20 cellular contexts compared by ENCODE assay signal in genomic region chr7:22442887-22443369, GRCh38. TPM values are rescaled to one million over a fixed set of nuclear protein-coding genes. Genes with fewer than 3 reads are reported as not detected.
DNase-seq lines count a peak whose midpoint lies in the region; ATAC-seq, FAIRE-seq and TF ChIP-seq lines count a peak whose summit lies in the region.
"Had no signal": no experiment of that assay in that cellular context is flagged by ENCODE, and none has a peak within 500 bp of the region (broad histone marks: within the 10 kb centered on the region; RNA-seq: fewer than 3 reads in every experiment).

No MANE protein-coding gene starts in this region.

- 80% methylated on average over 3 of the region's 3 CpGs for WGBS in HepG2 (ENCODE audit: low lambda C conversion rate)
- WGBS in right lobe of liver (ENCODE audit: insufficient coverage, low coverage, low lambda C conversion rate, missing lambda C conversion rate), result 60% methylated on average over 3 of the region's 3 CpGs

- no peaks in the 10 kb centered on the region for H3K9me3 ChIP-seq in HepG2 (ENCODE audit: low read length)
- H3K9me3 ChIP-seq in right lobe of liver, result no peaks in the 10 kb centered on the region
- no peaks in the 10 kb centered on the region; the same call in 1 of the 2 replicates for H3K9me3 ChIP-seq in PC-9 (ENCODE audit: insufficient read depth, low read depth)
- H3K9me3 ChIP-seq: ascending aorta had no signal

- peaks cover 11% of the 10 kb centered on the region for H3F3A ChIP-seq in PC-9 (ENCODE audit: insufficient read depth, low read depth)

- TF ChIP-seq EP300 in HepG2 (IDR thresholded peaks at IDR 0.05; ENCODE audit: low read depth in 2 of 2, low read length in 2 of 2) (no peak), HepG2 (CRISPR knock-in tag; IDR thresholded peaks at IDR 0.05; ENCODE audit: borderline replicate concordance) (no peak)

- TF ChIP-seq CTCF in HepG2 (CRISPR knock-in tag; IDR thresholded peaks at IDR 0.05), result no peak
- no peak for TF ChIP-seq CTCF in right lobe of liver (IDR thresholded peaks at IDR 0.05)
- TF ChIP-seq CTCF in PC-9 (conservative IDR thresholded peaks at IDR 0.05), result no peak
- TF ChIP-seq CTCF in D721Med (IDR thresholded peaks at IDR 0.05; ENCODE audit: insufficient read depth, missing control alignments), result no peak

- POLR2A ChIA-PET in HepG2 (lab: Yijun Ruan, JAX) (interaction anchor here (0.9 to 4.3 kb wide), 7 partner anchors 10 to 98 kb away, joined by 3 to 85 read pairs (median 4); partner anchors contain the start of gene RAPGEF5), PC-9 (lab: Charles Lee; ENCODE audit: unreplicated experiment) (interaction anchor here (0.6 to 0.7 kb wide), 2 partner anchors 37 to 514 kb away, joined by 3 to 4 read pairs; no protein-coding TSS in a partner anchor)

- in situ Hi-C loops in HepG2 (cut with HindIII; ENCODE audit: extremely low pct_ligation_motif_present, low pct_unique_long_range_greater_than_20kb), result loop anchor here (5.0 kb wide), 1 partner anchor 91 kb away; no protein-coding TSS in a partner anchor

- no TSS peak for BruUV-seq in HepG2 (replicated peaks; lab: Mats Ljungman, UMichigan)
- BruUV-seq in PC-9 (replicated peaks; lab: Mats Ljungman, UMichigan), result no TSS peak

- CTCF ChIA-PET in HepG2 (lab: Yijun Ruan, JAX; ENCODE audit: low intra/inter-chr PET ratio, low total read pairs), result no interaction called here
- CTCF ChIA-PET in PC-9 (lab: Charles Lee), result no interaction called here

- H3K79me2 ChIP-seq in HepG2 (ENCODE audit: insufficient read depth, low read length) (no peaks in the 10 kb centered on the region), PC-9 (ENCODE audit: low read depth) (no peaks in the 10 kb centered on the region)

- no peak for FAIRE-seq in HepG2 (lab: Jason Lieb, UNC)
- FAIRE-seq in D721Med (lab: Jason Lieb, UNC), result no peak
- FAIRE-seq: GM12892 had no signal

- H4K20me1 ChIP-seq in HepG2 (ENCODE audit: insufficient read depth, low read length), result no peaks in the 10 kb centered on the region
- H4K20me1 ChIP-seq in PC-9 (ENCODE audit: insufficient read depth), result no peaks in the 10 kb centered on the region

- no peaks in the 10 kb centered on the region for H3K27me3 ChIP-seq in HepG2 (ENCODE audit: control insufficient read depth in 1 of 2, insufficient read depth in 2 of 2, low read length in 2 of 2)
- H3K27me3 ChIP-seq in right lobe of liver, result no peaks in the 10 kb centered on the region
- H3K27me3 ChIP-seq in PC-9 (ENCODE audit: insufficient read depth, low read depth), result no peaks in the 10 kb centered on the region
- H3K27me3 ChIP-seq: ascending aorta had no signal

- no peak for TF ChIP-seq RAD21 in HepG2 (CRISPR knock-in tag; IDR thresholded peaks at IDR 0.05)

- intact Hi-C loops in HepG2 (cut with micrococcal nuclease; ENCODE audit: unreplicated experiment) (loop anchor here (1.0 to 5.0 kb wide), 3 partner anchors 9 to 569 kb away; partner anchors contain the start of gene HYCC1), right lobe of liver (cut with DNase I) (no loop called here), PC-9 (cut with micrococcal nuclease; ENCODE audit: unreplicated experiment) (loop anchor here (2.0 to 5.0 kb wide), 2 partner anchors 41 to 86 kb away; partner anchors contain the start of gene RAPGEF5)

- H3K4me1 ChIP-seq in HepG2 (ENCODE audit: insufficient read depth, low read length) (peaks cover 62% of the 10 kb centered on the region), right lobe of liver (no peaks in the 10 kb centered on the region), PC-9 (replicated peaks; ENCODE audit: insufficient read depth) (peaks cover 20% of the 10 kb centered on the region)

- H2AFZ ChIP-seq in HepG2 (ENCODE audit: low read length) (no peak overlapping the region), PC-9 (peak overlapping the region; percentile 29)

- H3K4me3 ChIP-seq in HepG2 (replicated peaks in 1 of 3; ENCODE audit: insufficient read depth in 1 of 3, low read depth in 2 of 3, low read length in 3 of 3) (peak overlapping the region in 1 of 3 experiments; percentile 12; a peak in 1 of 6 replicates), right lobe of liver (no peak overlapping the region), PC-9 (no peak overlapping the region)
- H3K4me3 ChIP-seq: ascending aorta had no signal

- no peaks in the 10 kb centered on the region for H3K9me2 ChIP-seq in PC-9 (ENCODE audit: insufficient read depth)

- peak overlapping the region; percentile 96 for H3K27ac ChIP-seq in HepG2 (ENCODE audit: extremely low read length, insufficient read depth, low read length)
- no peak overlapping the region for H3K27ac ChIP-seq in right lobe of liver
- H3K27ac ChIP-seq in PC-9, result peak overlapping the region; percentile 46
- H3K27ac ChIP-seq: ascending aorta, HL-60 had no signal

- H3K36me3 ChIP-seq in HepG2 (replicated peaks in 1 of 2; ENCODE audit: control insufficient read depth in 1 of 2, insufficient read depth in 2 of 2, low read length in 2 of 2) (no peaks in the 10 kb centered on the region), right lobe of liver (no peaks in the 10 kb centered on the region), PC-9 (ENCODE audit: low read depth) (no peaks in the 10 kb centered on the region)
- H3K36me3 ChIP-seq: ascending aorta had no signal

- ATAC-seq in HepG2 (peak; percentile 5; the same call in 1 of the 3 replicates), right lobe of liver (no peak)

- TF ChIP-seq POLR2A in HepG2 (IDR thresholded peaks at IDR 0.05; ENCODE audit: insufficient read depth in 1 of 2, low read depth in 2 of 2, low read length in 2 of 2) (no peak), right lobe of liver (IDR thresholded peaks at IDR 0.05) (no peak)

- peak overlapping the region; percentile 65 for H3K4me2 ChIP-seq in HepG2 (ENCODE audit: low read depth, low read length)
- H3K4me2 ChIP-seq in PC-9, result peak overlapping the region; percentile 56

- DNase-seq in HepG2 (ENCODE audit: low spot score) (no peak), right lobe of liver (no peak), PC-9 (peak in 1 of 2 experiments; percentile 73), left kidney (ENCODE audit: low read depth, low spot score) (peak; percentile 58), DMS153 (lab: John Stamatoyannopoulos, UW) (no peak), NCI-H187 (lab: John Stamatoyannopoulos, UW) (no peak), D721Med (ENCODE audit: insufficient read length, low spot score) (no peak)
- DNase-seq in central memory CD4-positive, alpha-beta T cell, result no peak
- DNase-seq: ACHN; CD4-positive, CD25-positive, alpha-beta regulatory T cell; effector memory CD4-positive, alpha-beta T cell; NCI-H1694; NCI-H510A; Right ventricle myocardium superior; stimulated activated CD4-positive, alpha-beta T cell treated with anti-CD3 and anti-CD28 coated beads, Interleukin-12 subunit alpha, Interleukin-12 subunit beta, amount 100 ng/mL, for 4 hours; stimulated activated CD8-positive, alpha-beta memory T cell treated with anti-CD3 and anti-CD28 coated beads, Interleukin-4, amount 100 ng/mL, for 48 hours; SW 1271 had no signal

- peak overlapping the region; percentile 80; the same call in 1 of the 2 replicates for H3K9ac ChIP-seq in HepG2 (ENCODE audit: insufficient read depth, low read depth, low read length)

TF ChIP-seq in HepG2, 621 proteins besides CTCF, POLR2A, EP300 and RAD21 (continues in another document):
- TF ChIP-seq HCFC1 (IDR thresholded peaks at IDR 0.05; ENCODE audit: low read depth, low read length) (no peak), SPEN (CRISPR knock-in tag; IDR thresholded peaks at IDR 0.05; ENCODE audit: low read depth) (no peak), ARID2 (CRISPR knock-in tag; IDR thresholded peaks at IDR 0.05; ENCODE audit: borderline replicate concordance) (0 out of 2 replicates have a peak, but pooled peaks have one; percentile 22)

RNA-seq across cellular contexts. Expression of gene STEAP1B, which starts 57.1 kb away (rescaled TPM):
- total RNA-seq in HepG2 (2016; rRNA removed; fragmentation: Illumina TruSeq; extraction: Trizol) (not detected in 2 replicates), right lobe of liver (under 1 TPM in 2 of 6 experiments, not detected in 4; 0.25 to 0.60 TPM), PC-9 (2021) (0.35 TPM in 2 replicates)
- not detected in 2 replicates for total RNA-seq in HepG2 (2016; cell fraction: cytosol; rRNA removed; fragmentation: Illumina TruSeq; extraction: Trizol; ENCODE audit: low read depth)
- not detected in 2 replicates for total RNA-seq in HepG2 (2016; cell fraction: insoluble cytoplasmic fraction; rRNA removed; fragmentation: Illumina TruSeq; extraction: Trizol)
- total RNA-seq in HepG2 (2016; cell fraction: membrane; rRNA removed; fragmentation: Illumina TruSeq; extraction: Trizol), result not detected in 2 replicates
- not detected in 2 replicates for total RNA-seq in HepG2 (2016; cell fraction: nucleus; rRNA removed; fragmentation: Illumina TruSeq; extraction: Trizol)
- not detected in 2 replicates for polyA plus RNA-seq in HepG2 (2011; rRNA removed)
- not detected in 2 replicates for polyA plus RNA-seq in HepG2 (2011; cell fraction: cytosol; rRNA removed)
- polyA plus RNA-seq in HepG2 (2011; cell fraction: nucleus; rRNA removed), result not detected in 2 replicates
- not detected in 2 replicates for polyA plus RNA-seq in HepG2 (2012)
- not detected in 2 replicates for polyA plus RNA-seq in HepG2 (2016; cell fraction: cytosol; fragmentation: Illumina TruSeq; extraction: Trizol; ENCODE audit: low read depth)
- polyA plus RNA-seq in HepG2 (2016; cell fraction: insoluble cytoplasmic fraction; fragmentation: Illumina TruSeq; extraction: Trizol; ENCODE audit: low read depth), result not detected in 2 replicates
- not detected in 2 replicates for polyA plus RNA-seq in HepG2 (2016; cell fraction: membrane; fragmentation: Illumina TruSeq; extraction: Trizol; ENCODE audit: low read depth)
- not detected in 2 replicates for polyA plus RNA-seq in HepG2 (2016; cell fraction: nucleus; fragmentation: Illumina TruSeq; extraction: Trizol; ENCODE audit: insufficient read depth, low read depth)
- 0.58 TPM in 1 of 2 replicates, not detected in the other for polyA minus RNA-seq in HepG2 (2011; rRNA and poly(A)+ RNA removed; ENCODE audit: low replicate concordance)
- not detected in 2 replicates for polyA minus RNA-seq in HepG2 (2011; cell fraction: cytosol; rRNA and poly(A)+ RNA removed)
- polyA minus RNA-seq in HepG2 (2011; cell fraction: nucleus; rRNA and poly(A)+ RNA removed), result 0.37 TPM in 1 of 2 replicates, not detected in the other
- total RNA-seq: ascending aorta; CD4-positive, CD25-positive, alpha-beta regulatory T cell had no signal
- polyA plus RNA-seq: CD4-positive, CD25-positive, alpha-beta regulatory T cell had no signal

Comparison
In these comparisons a context has a peak if more than half of its experiments do, and no peak if none do; other contexts are left out.
1. H3K27ac ChIP-seq: peak in HepG2 (single experiment) and PC-9 (single experiment); none in right lobe of liver (0 of 3).
2. intact Hi-C loops: an anchor here in HepG2 (1.0 to 5.0 kb wide) and PC-9 (2.0 to 5.0 kb wide); none called in right lobe of liver.